ENCODE assay signal across 1 cellular context in the genomic region with DNA sequence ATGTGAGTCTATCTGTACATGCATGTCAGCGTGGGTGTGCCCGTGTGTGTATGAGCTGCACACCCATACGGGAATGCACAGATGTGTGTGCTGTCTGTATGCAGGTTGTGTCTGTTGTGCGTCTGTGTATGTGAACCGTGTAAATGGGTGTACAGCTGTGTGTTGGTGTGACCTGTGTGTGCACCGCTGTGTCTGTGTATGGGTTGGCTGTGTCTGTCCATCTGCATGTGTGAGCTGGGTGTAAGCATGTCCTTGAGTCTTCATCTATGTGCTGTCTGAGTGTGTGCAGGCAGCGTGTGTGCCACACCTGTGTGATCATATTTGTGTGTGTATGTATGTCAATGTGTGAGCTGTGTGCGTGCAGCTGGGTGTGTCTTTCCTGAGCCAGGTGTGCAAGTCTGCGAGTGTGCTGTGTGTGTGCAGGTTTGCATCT.
TF ChIP-seq lines count a peak whose summit lies in the region.

No MANE protein-coding gene starts in this region.

TF ChIP-seq in HCT116, 20 proteins besides CTCF, POLR2A, EP300 and RAD21 (continued from another document):
- TF ChIP-seq ZBTB33 (IDR thresholded peaks at IDR 0.05; ENCODE audit: extremely low read depth, insufficient replicate concordance, low read length) (no peak), ZNF274 (IDR thresholded peaks at IDR 0.05; ENCODE audit: low read depth, low read length) (no peak), SRF (IDR thresholded peaks at IDR 0.05; ENCODE audit: low read depth) (no peak), POLR2AphosphoS5 (IDR thresholded peaks at IDR 0.05; ENCODE audit: low read depth, low read length) (no peak)
- TF ChIP-seq, protein P1, sequence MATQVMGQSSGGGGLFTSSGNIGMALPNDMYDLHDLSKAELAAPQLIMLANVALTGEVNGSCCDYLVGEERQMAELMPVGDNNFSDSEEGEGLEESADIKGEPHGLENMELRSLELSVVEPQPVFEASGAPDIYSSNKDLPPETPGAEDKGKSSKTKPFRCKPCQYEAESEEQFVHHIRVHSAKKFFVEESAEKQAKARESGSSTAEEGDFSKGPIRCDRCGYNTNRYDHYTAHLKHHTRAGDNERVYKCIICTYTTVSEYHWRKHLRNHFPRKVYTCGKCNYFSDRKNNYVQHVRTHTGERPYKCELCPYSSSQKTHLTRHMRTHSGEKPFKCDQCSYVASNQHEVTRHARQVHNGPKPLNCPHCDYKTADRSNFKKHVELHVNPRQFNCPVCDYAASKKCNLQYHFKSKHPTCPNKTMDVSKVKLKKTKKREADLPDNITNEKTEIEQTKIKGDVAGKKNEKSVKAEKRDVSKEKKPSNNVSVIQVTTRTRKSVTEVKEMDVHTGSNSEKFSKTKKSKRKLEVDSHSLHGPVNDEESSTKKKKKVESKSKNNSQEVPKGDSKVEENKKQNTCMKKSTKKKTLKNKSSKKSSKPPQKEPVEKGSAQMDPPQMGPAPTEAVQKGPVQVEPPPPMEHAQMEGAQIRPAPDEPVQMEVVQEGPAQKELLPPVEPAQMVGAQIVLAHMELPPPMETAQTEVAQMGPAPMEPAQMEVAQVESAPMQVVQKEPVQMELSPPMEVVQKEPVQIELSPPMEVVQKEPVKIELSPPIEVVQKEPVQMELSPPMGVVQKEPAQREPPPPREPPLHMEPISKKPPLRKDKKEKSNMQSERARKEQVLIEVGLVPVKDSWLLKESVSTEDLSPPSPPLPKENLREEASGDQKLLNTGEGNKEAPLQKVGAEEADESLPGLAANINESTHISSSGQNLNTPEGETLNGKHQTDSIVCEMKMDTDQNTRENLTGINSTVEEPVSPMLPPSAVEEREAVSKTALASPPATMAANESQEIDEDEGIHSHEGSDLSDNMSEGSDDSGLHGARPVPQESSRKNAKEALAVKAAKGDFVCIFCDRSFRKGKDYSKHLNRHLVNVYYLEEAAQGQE (IDR thresholded peaks at IDR 0.05; ENCODE audit: low read depth), result no peak
TF ChIP-seq in HCT116: peak in this region for 0.
